In genomic region chr20:43720007-43720406, GRCh38 we compare ENCODE assay signal across 23 cellular contexts. TPM values are rescaled to one million over a fixed set of nuclear protein-coding genes. Genes with fewer than 3 reads are reported as not detected.
A peak's percentile ranks its signal among the peaks of the same experiment; 100 is the strongest.
DNase-seq lines count a peak whose midpoint lies in the region; ATAC-seq, FAIRE-seq and TF ChIP-seq lines count a peak whose summit lies in the region.
"Had no signal": no experiment of that assay in that cellular context is flagged by ENCODE, and none has a peak within 500 bp of the region (broad histone marks: within the 10 kb centered on the region; RNA-seq: fewer than 3 reads in every experiment).

No MANE protein-coding gene starts in this region.

- no peaks in the 10 kb centered on the region for H4K20me1 ChIP-seq in HepG2 (ENCODE audit: insufficient read depth, low read length)
- H4K20me1 ChIP-seq in OCI-LY1 (ENCODE audit: insufficient read depth, low read length): no peaks in the 10 kb centered on the region

- peak overlapping the region; percentile 5 for H3K27ac Mint-ChIP-seq in central memory CD8-positive, alpha-beta T cell (ENCODE audit: low read depth)
- H3K27ac Mint-ChIP-seq in stimulated activated naive B cell treated with anti-CD40 and anti-IgM and Interleukin-4, amounts not matched to agents 10 μg/mL and 1 μg/mL and 100 μg/mL, for 72 hours: no peak overlapping the region
- H3K27ac Mint-ChIP-seq: HFFc6 had no signal

- no peaks in the 10 kb centered on the region for H3K27me3 Mint-ChIP-seq in central memory CD8-positive, alpha-beta T cell
- no peaks in the 10 kb centered on the region for H3K27me3 Mint-ChIP-seq in stimulated activated naive B cell treated with anti-CD40 and anti-IgM and Interleukin-4, amounts not matched to agents 10 μg/mL and 1 μg/mL and 100 μg/mL, for 72 hours

- intact Hi-C loops in HepG2 (cut with micrococcal nuclease; ENCODE audit: unreplicated experiment) (loop anchor here (10.0 kb wide), 1 partner anchor 485 kb away; no protein-coding TSS in a partner anchor), right lobe of liver (cut with DNase I) (no loop called here)

- BruUV-seq in HepG2 (replicated peaks; lab: Mats Ljungman, UMichigan): no TSS peak

- 21% methylated on average over 1 of the region's 1 CpG for WGBS in HepG2 (ENCODE audit: low lambda C conversion rate)
- 71% methylated on average over 1 of the region's 1 CpG for WGBS in right lobe of liver (ENCODE audit: insufficient coverage, low coverage, low lambda C conversion rate, missing lambda C conversion rate)

- no peaks in the 10 kb centered on the region for H3K79me2 ChIP-seq in HepG2 (ENCODE audit: insufficient read depth, low read length)
- H3K79me2 ChIP-seq in OCI-LY1 (ENCODE audit: insufficient read depth, low read length): no peaks in the 10 kb centered on the region

- H3K4me3 ChIP-seq in HepG2 (replicated peaks in 1 of 3; ENCODE audit: insufficient read depth in 1 of 3, low read depth in 2 of 3, low read length in 3 of 3): no peak overlapping the region
- H3K4me3 ChIP-seq in right lobe of liver: no peak overlapping the region
- H3K4me3 ChIP-seq in OCI-LY1 (ENCODE audit: low read depth, low read length, poor library complexity, severe bottlenecking): no peak overlapping the region
- H3K4me3 ChIP-seq: A549, Peyer's patch had no signal

- ATAC-seq in HepG2 (no peak), right lobe of liver (no peak), GM21390 (IDR thresholded peaks at IDR 0.05; ENCODE audit: unreplicated experiment) (no peak)
- no peak for ATAC-seq in central memory CD8-positive, alpha-beta T cell (replicated peaks; ENCODE audit: extremely low read depth, poor library complexity, severe bottlenecking)
- ATAC-seq in stimulated activated naive B cell treated with anti-CD40 and anti-IgM and Interleukin-4, amounts not matched to agents 10 μg/mL and 1 μg/mL and 100 μg/mL, for 72 hours (replicated peaks): no peak

- CTCF ChIA-PET in HepG2 (lab: Yijun Ruan, JAX; ENCODE audit: low intra/inter-chr PET ratio, low total read pairs): no interaction called here

- no peak for TF ChIP-seq CTCF in HepG2 (CRISPR knock-in tag; IDR thresholded peaks at IDR 0.05)
- TF ChIP-seq CTCF in right lobe of liver (IDR thresholded peaks at IDR 0.05): no peak
- TF ChIP-seq CTCF in OCI-LY1 (IDR thresholded peaks at IDR 0.05; ENCODE audit: low read length): no peak

- H3K27ac ChIP-seq in HepG2 (ENCODE audit: extremely low read length, insufficient read depth, low read length) (no peak overlapping the region), right lobe of liver (no peak overlapping the region), OCI-LY1 (ENCODE audit: low read depth, low read length, poor library complexity, severe bottlenecking) (peak overlapping the region; percentile 92)
- H3K27ac ChIP-seq: A549, HL-60, KMS-11, Peyer's patch had no signal

- H3K36me3 ChIP-seq in HepG2 (replicated peaks in 1 of 2; ENCODE audit: control insufficient read depth in 1 of 2, insufficient read depth in 2 of 2, low read length in 2 of 2) (peaks cover 7% of the 10 kb centered on the region in 2 experiments; a peak in 2 of 5 replicates), right lobe of liver (no peaks in the 10 kb centered on the region), OCI-LY1 (ENCODE audit: insufficient read depth, low read length) (peaks cover 43% of the 10 kb centered on the region)
- H3K36me3 ChIP-seq: Peyer's patch had no signal

- H3K9me3 ChIP-seq in HepG2 (ENCODE audit: low read length) (no peaks in the 10 kb centered on the region), right lobe of liver (no peaks in the 10 kb centered on the region), OCI-LY1 (ENCODE audit: low read length) (no peaks in the 10 kb centered on the region)
- H3K9me3 ChIP-seq: A549, BE2C, Peyer's patch had no signal

- POLR2A ChIA-PET in HepG2 (lab: Yijun Ruan, JAX): no interaction called here

- H3K27me3 ChIP-seq in HepG2 (ENCODE audit: control insufficient read depth in 1 of 2, insufficient read depth in 2 of 2, low read length in 2 of 2): peaks cover 0 to 8% of the 10 kb centered on the region in 2 experiments; a peak in 1 of 5 replicates
- H3K27me3 ChIP-seq in right lobe of liver: no peaks in the 10 kb centered on the region
- H3K27me3 ChIP-seq in OCI-LY1 (ENCODE audit: insufficient read depth, low read length): no peaks in the 10 kb centered on the region
- H3K27me3 ChIP-seq: BE2C, Peyer's patch had no signal

- TF ChIP-seq RAD21 in HepG2 (CRISPR knock-in tag; IDR thresholded peaks at IDR 0.05): no peak

- TF ChIP-seq POLR2A in HepG2 (IDR thresholded peaks at IDR 0.05; ENCODE audit: insufficient read depth in 1 of 2, low read depth in 2 of 2, low read length in 2 of 2): no peak
- no peak for TF ChIP-seq POLR2A in right lobe of liver (IDR thresholded peaks at IDR 0.05)

- no peak for TF ChIP-seq EP300 in HepG2 (IDR thresholded peaks at IDR 0.05; ENCODE audit: low read depth in 2 of 2, low read length in 2 of 2)
- TF ChIP-seq EP300 in HepG2 (CRISPR knock-in tag; IDR thresholded peaks at IDR 0.05; ENCODE audit: borderline replicate concordance): no peak

- no peak for FAIRE-seq in HepG2 (lab: Jason Lieb, UNC)
- FAIRE-seq: A549, G401.6 had no signal

- no peaks in the 10 kb centered on the region for H3K9me2 ChIP-seq in OCI-LY1 (ENCODE audit: low read depth, low read length)

- H3K36me3 Mint-ChIP-seq in central memory CD8-positive, alpha-beta T cell (ENCODE audit: insufficient read depth): no peaks in the 10 kb centered on the region
- peaks cover 6 to 7% of the 10 kb centered on the region in 2 donors for H3K36me3 Mint-ChIP-seq in stimulated activated naive B cell treated with anti-CD40 and anti-IgM and Interleukin-4, amounts not matched to agents 10 μg/mL and 1 μg/mL and 100 μg/mL, for 72 hours
- H3K36me3 Mint-ChIP-seq: CD8-positive, alpha-beta memory T cell had no signal

- H3K9ac ChIP-seq in HepG2 (ENCODE audit: insufficient read depth, low read depth, low read length): no peak overlapping the region
- H3K9ac ChIP-seq in OCI-LY1 (ENCODE audit: low read length): no peak overlapping the region
- H3K9ac ChIP-seq: KMS-11 had no signal

- no peak overlapping the region for H2AFZ ChIP-seq in HepG2 (ENCODE audit: low read length)
- H2AFZ ChIP-seq in OCI-LY1 (ENCODE audit: low read length): no peak overlapping the region

- peaks cover 5% of the 10 kb centered on the region for H3K4me1 Mint-ChIP-seq in central memory CD8-positive, alpha-beta T cell
- H3K4me1 Mint-ChIP-seq in stimulated activated naive B cell treated with anti-CD40 and anti-IgM and Interleukin-4, amounts not matched to agents 10 μg/mL and 1 μg/mL and 100 μg/mL, for 72 hours: peaks cover 5 to 12% of the 10 kb centered on the region in 2 donors

- DNase-seq in HepG2 (ENCODE audit: low spot score) (no peak), right lobe of liver (no peak), GDM1 (lab: John Stamatoyannopoulos, UW) (no peak)
- DNase-seq in central memory CD8-positive, alpha-beta T cell (ENCODE audit: low spot score in 2 of 2): no peak
- no peak for DNase-seq in stimulated activated naive B cell treated with anti-CD40 and anti-IgM and Interleukin-4, amounts not matched to agents 10 μg/mL and 1 μg/mL and 100 μg/mL, for 72 hours
- DNase-seq: BE2C; CD8-positive, alpha-beta memory T cell; H7; HFFc6; NCI-H1105 treated with DMSO at 0.1 percent for 48 hours; NCI-H2029 treated with DMSO at 0.1 percent for 48 hours; NCI-H226; NCI-H510A treated with DMSO at 0.1 percent for 48 hours; NCI-H748 treated with DMSO at 0.1 percent for 48 hours; Peyer's patch had no signal

- H3K9me3 Mint-ChIP-seq in central memory CD8-positive, alpha-beta T cell: no peaks in the 10 kb centered on the region
- peaks cover 0 to 5% of the 10 kb centered on the region in 2 donors for H3K9me3 Mint-ChIP-seq in stimulated activated naive B cell treated with anti-CD40 and anti-IgM and Interleukin-4, amounts not matched to agents 10 μg/mL and 1 μg/mL and 100 μg/mL, for 72 hours
- H3K9me3 Mint-ChIP-seq: CD8-positive, alpha-beta memory T cell; HFFc6 had no signal

- no peak overlapping the region for H3K4me3 Mint-ChIP-seq in central memory CD8-positive, alpha-beta T cell
- H3K4me3 Mint-ChIP-seq in stimulated activated naive B cell treated with anti-CD40 and anti-IgM and Interleukin-4, amounts not matched to agents 10 μg/mL and 1 μg/mL and 100 μg/mL, for 72 hours: no peak overlapping the region
- H3K4me3 Mint-ChIP-seq: HFFc6 had no signal

- H3K4me2 ChIP-seq in HepG2 (ENCODE audit: low read depth, low read length) (no peak overlapping the region), OCI-LY1 (ENCODE audit: low read length) (no peak overlapping the region)
- H3K4me2 ChIP-seq: A549, KMS-11 had no signal

- in situ Hi-C loops in HepG2 (cut with HindIII; ENCODE audit: extremely low pct_ligation_motif_present, low pct_unique_long_range_greater_than_20kb): no loop called here

- H3K4me1 ChIP-seq in HepG2 (ENCODE audit: insufficient read depth, low read length): peaks cover 22% of the 10 kb centered on the region
- peaks cover 0 to 2% (median 0%) of the 10 kb centered on the region in 4 donors for H3K4me1 ChIP-seq in right lobe of liver
- peaks cover 49% of the 10 kb centered on the region for H3K4me1 ChIP-seq in OCI-LY1 (ENCODE audit: insufficient read depth, low read length, severe bottlenecking)
- H3K4me1 ChIP-seq: A549, Peyer's patch had no signal

- peaks cover 4% of the 10 kb centered on the region; the same call in 1 of the 2 replicates for H3F3A ChIP-seq in OCI-LY1 (ENCODE audit: insufficient read depth, low read length)

RNA-seq across cellular contexts. Expression of gene GTSF1L, which starts 6.8 kb away (rescaled TPM):
- total RNA-seq in HepG2 (2016; rRNA removed; fragmentation: Illumina TruSeq; extraction: Trizol) (not detected in 2 replicates), right lobe of liver (not detected)
- total RNA-seq in HepG2 (2016; cell fraction: cytosol; rRNA removed; fragmentation: Illumina TruSeq; extraction: Trizol; ENCODE audit: low read depth): not detected in 2 replicates
- total RNA-seq in HepG2 (2016; cell fraction: insoluble cytoplasmic fraction; rRNA removed; fragmentation: Illumina TruSeq; extraction: Trizol): not detected in 2 replicates
- total RNA-seq in HepG2 (2016; cell fraction: membrane; rRNA removed; fragmentation: Illumina TruSeq; extraction: Trizol): not detected in 2 replicates
- total RNA-seq in HepG2 (2016; cell fraction: nucleus; rRNA removed; fragmentation: Illumina TruSeq; extraction: Trizol): not detected in 2 replicates
- polyA plus RNA-seq in HepG2 (2011; rRNA removed): not detected in 2 replicates
- polyA plus RNA-seq in HepG2 (2011; cell fraction: cytosol; rRNA removed): not detected in 2 replicates
- not detected in 2 replicates for polyA plus RNA-seq in HepG2 (2011; cell fraction: nucleus; rRNA removed)
- polyA plus RNA-seq in HepG2 (2012): not detected in 2 replicates
- polyA plus RNA-seq in HepG2 (2016; cell fraction: cytosol; fragmentation: Illumina TruSeq; extraction: Trizol; ENCODE audit: low read depth): not detected in 2 replicates
- polyA plus RNA-seq in HepG2 (2016; cell fraction: insoluble cytoplasmic fraction; fragmentation: Illumina TruSeq; extraction: Trizol; ENCODE audit: low read depth): not detected in 2 replicates
- not detected in 2 replicates for polyA plus RNA-seq in HepG2 (2016; cell fraction: membrane; fragmentation: Illumina TruSeq; extraction: Trizol; ENCODE audit: low read depth)
- polyA plus RNA-seq in HepG2 (2016; cell fraction: nucleus; fragmentation: Illumina TruSeq; extraction: Trizol; ENCODE audit: insufficient read depth, low read depth): not detected in 2 replicates
- polyA minus RNA-seq in HepG2 (2011; rRNA and poly(A)+ RNA removed; ENCODE audit: low replicate concordance): not detected in 2 replicates
- polyA minus RNA-seq in HepG2 (2011; cell fraction: cytosol; rRNA and poly(A)+ RNA removed): not detected in 2 replicates
- polyA minus RNA-seq in HepG2 (2011; cell fraction: nucleus; rRNA and poly(A)+ RNA removed): not detected in 2 replicates
- total RNA-seq: CD8-positive, alpha-beta memory T cell; Daoy; H7; HFFc6; HT-29; Peyer's patch had no signal
- polyA plus RNA-seq: A549; CD8-positive, alpha-beta memory T cell had no signal

RNA-seq across cellular contexts. Expression of gene MYBL2, which starts 53.1 kb away (rescaled TPM):
- total RNA-seq in HepG2 (2016; rRNA removed; fragmentation: Illumina TruSeq; extraction: Trizol) (66.2 and 76.9 TPM in 2 replicates), right lobe of liver (1 to 10 TPM in 3 of 6 experiments, under 1 TPM in 2, not detected in 1; 0.44 to 3.5 (median 1.8) TPM)
- 59.0 and 62.0 TPM in 2 replicates for total RNA-seq in HepG2 (2016; cell fraction: cytosol; rRNA removed; fragmentation: Illumina TruSeq; extraction: Trizol; ENCODE audit: low read depth)
- 56.5 and 69.8 TPM in 2 replicates for total RNA-seq in HepG2 (2016; cell fraction: insoluble cytoplasmic fraction; rRNA removed; fragmentation: Illumina TruSeq; extraction: Trizol)
- total RNA-seq in HepG2 (2016; cell fraction: membrane; rRNA removed; fragmentation: Illumina TruSeq; extraction: Trizol): 143 and 144 TPM in 2 replicates
- total RNA-seq in HepG2 (2016; cell fraction: nucleus; rRNA removed; fragmentation: Illumina TruSeq; extraction: Trizol): 31.9 and 37.0 TPM in 2 replicates
- 8.7 and 11.9 TPM in 2 replicates for polyA plus RNA-seq in HepG2 (2011; rRNA removed)
- 8.2 and 15.1 TPM in 2 replicates for polyA plus RNA-seq in HepG2 (2011; cell fraction: cytosol; rRNA removed)
- polyA plus RNA-seq in HepG2 (2011; cell fraction: nucleus; rRNA removed): 11.9 and 16.1 TPM in 2 replicates
- polyA plus RNA-seq in HepG2 (2012): 13.6 and 29.5 TPM in 2 replicates
- polyA plus RNA-seq in HepG2 (2016; cell fraction: cytosol; fragmentation: Illumina TruSeq; extraction: Trizol; ENCODE audit: low read depth): 102 and 115 TPM in 2 replicates
- polyA plus RNA-seq in HepG2 (2016; cell fraction: insoluble cytoplasmic fraction; fragmentation: Illumina TruSeq; extraction: Trizol; ENCODE audit: low read depth): 97.7 and 135 TPM in 2 replicates
- polyA plus RNA-seq in HepG2 (2016; cell fraction: membrane; fragmentation: Illumina TruSeq; extraction: Trizol; ENCODE audit: low read depth): 207 and 227 TPM in 2 replicates
- polyA plus RNA-seq in HepG2 (2016; cell fraction: nucleus; fragmentation: Illumina TruSeq; extraction: Trizol; ENCODE audit: insufficient read depth, low read depth): 95.0 and 101 TPM in 2 replicates
- polyA minus RNA-seq in HepG2 (2011; rRNA and poly(A)+ RNA removed; ENCODE audit: low replicate concordance): 22.9 and 110 TPM in 2 replicates
- 11.1 and 17.9 TPM in 2 replicates for polyA minus RNA-seq in HepG2 (2011; cell fraction: cytosol; rRNA and poly(A)+ RNA removed)
- polyA minus RNA-seq in HepG2 (2011; cell fraction: nucleus; rRNA and poly(A)+ RNA removed): 5.3 and 8.1 TPM in 2 replicates

Comparison
In these comparisons a context has a peak if more than half of its experiments do, and no peak if none do; other contexts are left out.
1. RNA of gene MYBL2, which starts 53.1 kb away (total RNA-seq): 31.9 to 144 TPM in HepG2; 0.44 to 3.5 TPM in right lobe of liver; every median in the first group is over 4 times any median in the second.